Comparison of ENCODE assay signal across 24 cellular contexts in genomic region chr7:138076196-138076595, GRCh38. TPM values are rescaled to one million over a fixed set of nuclear protein-coding genes. Genes with fewer than 3 reads are reported as not detected.
"Had no signal": no experiment of that assay in that cellular context is flagged by ENCODE, and none has a peak within 500 bp of the region (broad histone marks: within the 10 kb centered on the region; RNA-seq: fewer than 3 reads in every experiment).

Gene AKR1D1, plus strand, starts transcription at chr7:138076459. Its CDS starts 60 bp downstream, at chr7:138076519.

- H3K4me2 ChIP-seq: neural progenitor cell had no signal

- H3K4me3 ChIP-seq: colonic mucosa, heart left ventricle, neural progenitor cell, ovary, right atrium auricular region, suprapubic skin, thyroid gland had no signal

- H3K27ac Mint-ChIP-seq: mesothelial cell of epicardium; natural killer cell treated with Interleukin-12 subunit alpha and Interleukin-12 subunit beta and Interleukin-15 and Interleukin-18, amount 100 ng/mL, for 72 hours; neural progenitor cell; type B pancreatic cell had no signal

- H3K9ac ChIP-seq: neural progenitor cell had no signal

- FAIRE-seq: small intestine, urothelium cell line had no signal

- H3K4me1 ChIP-seq: colonic mucosa, heart left ventricle, neural progenitor cell, right atrium auricular region, suprapubic skin, thyroid gland had no signal

- H3K27ac ChIP-seq: colonic mucosa, heart left ventricle, neural progenitor cell, ovary, right atrium auricular region, suprapubic skin, thyroid gland had no signal

- H3K27me3 ChIP-seq: colonic mucosa, heart left ventricle, neural progenitor cell, ovary, right atrium auricular region, suprapubic skin, thyroid gland had no signal

- H3K36me3 Mint-ChIP-seq: natural killer cell treated with Interleukin-12 subunit alpha and Interleukin-12 subunit beta and Interleukin-15 and Interleukin-18, amount 100 ng/mL, for 72 hours had no signal

- H3K9me3 ChIP-seq: colonic mucosa, ovary, suprapubic skin, thyroid gland had no signal

- H3K27me3 Mint-ChIP-seq: type B pancreatic cell had no signal

- H3K36me3 ChIP-seq: colonic mucosa, heart left ventricle, neural progenitor cell, ovary, right atrium auricular region, suprapubic skin, thyroid gland had no signal

- DNase-seq: colonic mucosa; effector CD4-positive, alpha-beta T cell; foreskin melanocyte; heart left ventricle; hippocampal formation; left colon; nucleus accumbens; ovary; small intestine; stimulated activated CD4-positive, alpha-beta T cell treated with anti-CD3 and anti-CD28 coated beads, Interleukin-2, amount 100 ng/mL, for 48 hours; stimulated activated naive CD8-positive, alpha-beta T cell treated with anti-CD3 and anti-CD28 coated beads, Interleukin-15, Interleukin-2, amounts not matched to agents 100 U/mL and 50 U/mL, for 24 hours; thyroid gland had no signal

- ATAC-seq: heart left ventricle; left colon; natural killer cell treated with Interleukin-12 subunit alpha and Interleukin-12 subunit beta and Interleukin-15 and Interleukin-18, amount 100 ng/mL, for 72 hours; stimulated activated naive CD8-positive, alpha-beta T cell treated with anti-CD3 and anti-CD28 coated beads, Interleukin-15, Interleukin-2, amounts not matched to agents 100 U/mL and 50 U/mL, for 24 hours had no signal

- H3K4me3 Mint-ChIP-seq: mesothelial cell of epicardium; natural killer cell treated with Interleukin-12 subunit alpha and Interleukin-12 subunit beta and Interleukin-15 and Interleukin-18, amount 100 ng/mL, for 72 hours; neural progenitor cell; type B pancreatic cell had no signal

- H3K4me1 Mint-ChIP-seq: neural progenitor cell had no signal

- H2AFZ ChIP-seq: neural progenitor cell had no signal

RNA-seq across cellular contexts. Expression of gene AKR1D1, which starts in this region (rescaled TPM):
- total RNA-seq: colonic mucosa; dermis microvascular lymphatic vessel endothelial cell; glomerular endothelial cell; heart left ventricle; left colon; mesothelial cell of epicardium; myocyte; natural killer cell treated with Interleukin-12 subunit alpha and Interleukin-12 subunit beta and Interleukin-15 and Interleukin-18, amount 100 ng/mL, for 72 hours; ovary; posterior vena cava; right atrium auricular region; thyroid gland had no signal
- polyA plus RNA-seq: esophagus, heart left ventricle, ovary, small intestine had no signal
